In the genomic region with DNA sequence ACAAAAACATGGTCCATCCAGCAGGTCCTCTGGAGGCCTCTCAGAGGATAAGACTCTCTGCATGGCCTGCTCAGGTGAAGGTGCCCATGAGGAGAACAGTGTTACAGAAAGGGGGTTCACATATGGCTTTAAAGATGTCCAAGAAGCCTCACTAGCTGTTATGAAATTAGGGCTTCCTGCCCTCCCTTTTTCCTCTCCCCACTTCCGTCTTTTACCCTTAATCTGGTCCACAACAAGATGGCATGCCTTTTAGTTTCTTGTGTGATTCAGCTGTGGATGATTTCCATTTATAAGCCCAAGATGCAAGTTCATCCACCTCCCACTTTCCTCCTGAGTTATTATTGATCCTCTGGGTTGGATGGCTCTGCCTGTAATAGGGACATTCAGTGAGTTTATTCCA, we compare ENCODE assay signal across 26 cellular contexts. TPM values are rescaled to one million over a fixed set of nuclear protein-coding genes. Genes with fewer than 3 reads are reported as not detected.
DNase-seq lines count a peak whose midpoint lies in the region; ATAC-seq, FAIRE-seq and TF ChIP-seq lines count a peak whose summit lies in the region.
"Had no signal": no experiment of that assay in that cellular context is flagged by ENCODE, and none has a peak within 500 bp of the region (broad histone marks: within the 10 kb centered on the region; RNA-seq: fewer than 3 reads in every experiment).

No MANE protein-coding gene starts in this region.

- SMC1A ChIA-PET in GM12878 (lab: Charles Lee; ENCODE audit: uncharacterized antibody, unreplicated experiment): interaction anchor here (0.8 to 1.7 kb wide), 5 partner anchors 22 to 68 kb away, joined by 3 to 6 read pairs (median 4); no protein-coding TSS in a partner anchor

- no peak for TF ChIP-seq CTCF in left ventricle myocardium inferior (IDR thresholded peaks at IDR 0.05; ENCODE audit: borderline replicate concordance)
- TF ChIP-seq CTCF in heart left ventricle (IDR thresholded peaks at IDR 0.05): no peak
- TF ChIP-seq CTCF in GM12878 (IDR thresholded peaks at IDR 0.05 in 2 of 3, conservative IDR thresholded peaks at IDR 0.05 in 1 of 3; ENCODE audit: control insufficient read depth in 2 of 3, extremely low read depth in 1 of 3, insufficient read depth in 1 of 3, low read depth in 3 of 3, low read length in 3 of 3): no peak
- no peak for TF ChIP-seq CTCF in CD4-positive, alpha-beta T cell (IDR thresholded peaks at IDR 0.05)

- no peak for TF ChIP-seq EP300 in GM12878 (IDR thresholded peaks at IDR 0.05; ENCODE audit: borderline replicate concordance in 1 of 2, control insufficient read depth in 1 of 2, low read depth in 2 of 2, low read length in 2 of 2)

- in situ Hi-C loops in GM12878 (cut with MboI): no loop called here

- H2AFZ ChIP-seq in GM12878 (ENCODE audit: control insufficient read depth, low read depth, low read length): peak overlapping the region; percentile 51

- no peak for TF ChIP-seq RAD21 in GM12878 (IDR thresholded peaks at IDR 0.05; ENCODE audit: insufficient read depth, low read depth, low read length)

- peaks cover 22% of the 10 kb centered on the region for H3K36me3 Mint-ChIP-seq in CD4-positive, alpha-beta T cell (ENCODE audit: low read depth)

- H3K4me3 ChIP-seq in left ventricle myocardium inferior (no peak overlapping the region), heart left ventricle (no peak overlapping the region), GM12878 (peak overlapping the region; percentile 64)
- H3K4me3 ChIP-seq: HAP-1, prostate gland, smooth muscle cell had no signal

- no peak for DNase-seq in left ventricle myocardium inferior
- DNase-seq in heart left ventricle: no peak
- peak; percentile 62 for DNase-seq in MV-4-11 (lab: John Stamatoyannopoulos, UW)
- no peak for DNase-seq in GM12878 (ENCODE audit: low read depth, low spot score)
- DNase-seq in CD4-positive, alpha-beta T cell: no peak
- DNase-seq in NCI-H1930 (lab: John Stamatoyannopoulos, UW): no peak
- no peak for DNase-seq in SK-N-DZ (ENCODE audit: low spot score)
- no peak for DNase-seq in stimulated activated CD4-positive, alpha-beta T cell treated with anti-CD3 and anti-CD28 coated beads, Interleukin-4, amount 100 ng/mL, for 24 hours
- DNase-seq: activated CD8-positive, alpha-beta T cell treated with anti-CD3 and anti-CD28 coated beads for 36 hours; activated T-cell treated with anti-CD3 and anti-CD28 coated beads, Interleukin-2, amount 50 U/mL, for 24 hours; CD4-positive, alpha-beta memory T cell; DMS79 treated with DMSO at 0.1 percent for 48 hours; mesenchymal stem cell; nephron progenitor cell; RPMI8226; stimulated activated CD8-positive, alpha-beta memory T cell treated with anti-CD3 and anti-CD28 coated beads, Interleukin-4, amount 100 ng/mL, for 48 hours; T-cell had no signal

- CTCF ChIA-PET in GM12878 (lab: Yijun Ruan, JAX): interaction anchor here (1.2 kb wide), 1 partner anchor 148 kb away, joined by 3 read pairs; no protein-coding TSS in a partner anchor
- CTCF ChIA-PET in CD4-positive, alpha-beta T cell (lab: Charles Lee): no interaction called here

- H3K9me3 ChIP-seq in left ventricle myocardium inferior (replicated peaks) (no peaks in the 10 kb centered on the region), heart left ventricle (no peaks in the 10 kb centered on the region), GM12878 (replicated peaks; ENCODE audit: control insufficient read depth, insufficient read depth, low read length) (no peaks in the 10 kb centered on the region)
- no peaks in the 10 kb centered on the region for H3K9me3 ChIP-seq in CD4-positive, alpha-beta T cell (ENCODE audit: control insufficient read depth, low read length)
- H3K9me3 ChIP-seq: HAP-1, prostate gland, thoracic aorta had no signal

- BruUV-seq in GM12878 (replicated peaks; lab: Mats Ljungman, UMichigan): no TSS peak

- no peak for TF ChIP-seq POLR2A in heart left ventricle (IDR thresholded peaks at IDR 0.05)
- TF ChIP-seq POLR2A in GM12878 (IDR thresholded peaks at IDR 0.05; ENCODE audit: low read depth, low read length): no peak

- H3K4me2 ChIP-seq in GM12878 (ENCODE audit: control insufficient read depth, insufficient read depth): peak overlapping the region; percentile 89
- H3K4me2 ChIP-seq: KMS-11, smooth muscle cell had no signal

- ATAC-seq in heart left ventricle: no peak
- ATAC-seq in GM12878: peak; percentile 3; the same call in 2 of the 3 replicates
- no peak for ATAC-seq in CD4-positive, alpha-beta T cell (ENCODE audit: poor library complexity)
- ATAC-seq: activated CD8-positive, alpha-beta T cell treated with anti-CD3 and anti-CD28 coated beads for 36 hours; T-cell had no signal

- H3K36me3 ChIP-seq in left ventricle myocardium inferior: no peaks in the 10 kb centered on the region
- no peaks in the 10 kb centered on the region for H3K36me3 ChIP-seq in heart left ventricle
- no peaks in the 10 kb centered on the region for H3K36me3 ChIP-seq in GM12878 (ENCODE audit: control insufficient read depth in 2 of 2, insufficient read depth in 2 of 2, low read length in 1 of 2)
- H3K36me3 ChIP-seq: HAP-1, prostate gland, thoracic aorta had no signal

- peaks cover 76% of the 10 kb centered on the region for H3K79me2 ChIP-seq in GM12878 (ENCODE audit: control insufficient read depth, insufficient read depth, low read length)

- WGBS in heart left ventricle, 4 donors: 48 to 74% (median 65%) methylated on average over 1 of the region's 1 CpG
- 23% methylated on average over 1 of the region's 1 CpG for WGBS in GM12878 (ENCODE audit: insufficient coverage, insufficient replicate concordance, low lambda C conversion rate, missing lambda C conversion rate)

- no peaks in the 10 kb centered on the region for H3K27me3 ChIP-seq in left ventricle myocardium inferior (ENCODE audit: low read depth)
- H3K27me3 ChIP-seq in heart left ventricle: no peaks in the 10 kb centered on the region
- no peaks in the 10 kb centered on the region for H3K27me3 ChIP-seq in GM12878 (replicated peaks in 1 of 2; ENCODE audit: control insufficient read depth in 2 of 2, insufficient read depth in 2 of 2, low read length in 1 of 2)
- no peaks in the 10 kb centered on the region for H3K27me3 ChIP-seq in CD4-positive, alpha-beta T cell (ENCODE audit: control insufficient read depth, insufficient read depth, low read length)

- intact Hi-C loops in left ventricle myocardium inferior (cut with micrococcal nuclease): no loop called here
- intact Hi-C loops in heart left ventricle (cut with DNase I): no loop called here
- intact Hi-C loops in GM12878 (cut with micrococcal nuclease; ENCODE audit: unreplicated experiment): loop anchor here (10.0 kb wide), 2 partner anchors 190 to 560 kb away; a partner anchor contains a TSS
- intact Hi-C loops in CD4-positive, alpha-beta T cell (cut with DNase I, micrococcal nuclease): no loop called here

- RAD21 ChIA-PET in GM12878 (lab: Charles Lee; ENCODE audit: unreplicated experiment): interaction anchor here (0.9 to 1.1 kb wide), 2 partner anchors 25 to 159 kb away, joined by 3 read pairs; a partner anchor contains a TSS

- no peak for FAIRE-seq in GM12878 (lab: Jason Lieb, UNC)
- FAIRE-seq: colon, endometrium, keratinocyte had no signal

- peaks cover 31% of the 10 kb centered on the region for H3K4me1 Mint-ChIP-seq in CD4-positive, alpha-beta T cell (ENCODE audit: low read depth)

- POLR2A ChIA-PET in GM12878 (lab: Charles Lee): interaction anchor here (0.9 to 1.7 kb wide), 2 partner anchors 10 to 15 kb away, joined by 3 to 9 read pairs; no protein-coding TSS in a partner anchor
- POLR2A ChIA-PET in CD4-positive, alpha-beta T cell (lab: Charles Lee): no interaction called here

- H4K20me1 ChIP-seq in GM12878 (ENCODE audit: control insufficient read depth, insufficient read depth): no peaks in the 10 kb centered on the region

- H3K27me3 Mint-ChIP-seq in CD4-positive, alpha-beta T cell: no peaks in the 10 kb centered on the region
- H3K27me3 Mint-ChIP-seq: activated CD8-positive, alpha-beta T cell treated with anti-CD3 and anti-CD28 coated beads for 36 hours; activated naive CD4-positive, alpha-beta T cell treated with anti-CD3 and anti-CD28 coated beads, Interleukin-2, amount 50 U/mL, for 24 hours; activated T-cell treated with anti-CD3 and anti-CD28 coated beads, Interleukin-2, amount 50 U/mL, for 24 hours; T-cell had no signal

- H3K27ac ChIP-seq in left ventricle myocardium inferior (replicated peaks) (peak overlapping the region; percentile 1), heart left ventricle (peak overlapping the region in 1 of 12 donors; percentile 58), GM12878 (ENCODE audit: control insufficient read depth, insufficient read depth) (peak overlapping the region; percentile 72)
- no peak overlapping the region for H3K27ac ChIP-seq in CD4-positive, alpha-beta T cell (ENCODE audit: low read depth, low read length)
- H3K27ac ChIP-seq: KMS-11, prostate gland had no signal

- H3K27ac Mint-ChIP-seq in CD4-positive, alpha-beta T cell: no peak overlapping the region
- H3K27ac Mint-ChIP-seq: activated CD8-positive, alpha-beta T cell treated with anti-CD3 and anti-CD28 coated beads for 36 hours; activated naive CD4-positive, alpha-beta T cell treated with anti-CD3 and anti-CD28 coated beads, Interleukin-2, amount 50 U/mL, for 24 hours; activated T-cell treated with anti-CD3 and anti-CD28 coated beads, Interleukin-2, amount 50 U/mL, for 24 hours; CD4-positive, alpha-beta memory T cell; nephron progenitor cell; T-cell had no signal

- peak overlapping the region; percentile 60 for H3K9ac ChIP-seq in GM12878 (ENCODE audit: control insufficient read depth, insufficient read depth, low read length)
- H3K9ac ChIP-seq: KMS-11 had no signal

- H3K4me1 ChIP-seq in left ventricle myocardium inferior: peaks cover 40% of the 10 kb centered on the region
- peaks cover 0 to 55% (median 2%) of the 10 kb centered on the region in 12 donors for H3K4me1 ChIP-seq in heart left ventricle
- H3K4me1 ChIP-seq in GM12878 (ENCODE audit: control insufficient read depth, insufficient read depth, low read length): peaks cover 25% of the 10 kb centered on the region
- H3K4me1 ChIP-seq: prostate gland had no signal

- no peak overlapping the region for H3K4me3 Mint-ChIP-seq in CD4-positive, alpha-beta T cell
- H3K4me3 Mint-ChIP-seq: activated CD8-positive, alpha-beta T cell treated with anti-CD3 and anti-CD28 coated beads for 36 hours; activated naive CD4-positive, alpha-beta T cell treated with anti-CD3 and anti-CD28 coated beads, Interleukin-2, amount 50 U/mL, for 24 hours; activated T-cell treated with anti-CD3 and anti-CD28 coated beads, Interleukin-2, amount 50 U/mL, for 24 hours; nephron progenitor cell had no signal

- H3K9me3 Mint-ChIP-seq in CD4-positive, alpha-beta T cell: no peaks in the 10 kb centered on the region
- H3K9me3 Mint-ChIP-seq: activated CD8-positive, alpha-beta T cell treated with anti-CD3 and anti-CD28 coated beads for 36 hours; activated naive CD4-positive, alpha-beta T cell treated with anti-CD3 and anti-CD28 coated beads, Interleukin-2, amount 50 U/mL, for 24 hours; activated T-cell treated with anti-CD3 and anti-CD28 coated beads, Interleukin-2, amount 50 U/mL, for 24 hours; nephron progenitor cell had no signal

RNA-seq across cellular contexts. Expression of a gene that starts 14.0 kb away (rescaled TPM):
- total RNA-seq in left ventricle myocardium inferior: 49.0 TPM
- 10 to 100 TPM; 29.2 to 68.8 (median 43.1) TPM for total RNA-seq in heart left ventricle
- 10 to 100 TPM; 15.1 to 16.3 TPM for polyA plus RNA-seq in heart left ventricle
- total RNA-seq in GM12878 (2013; cell fraction: nucleolus; rRNA removed): 117 and 120 TPM in 2 replicates
- total RNA-seq in GM12878 (2014; rRNA removed): 16.0 and 17.9 TPM in 2 replicates
- 21.6 and 23.2 TPM in 2 replicates for total RNA-seq in GM12878 (2014; rRNA removed; fragmentation: Illumina TruSeq; extraction: Trizol)
- 12.0 and 15.3 TPM in 2 replicates for total RNA-seq in GM12878 (2021)
- 4.8 TPM for polyA plus RNA-seq in GM12878 (2011; ENCODE audit: low read depth)
- polyA plus RNA-seq in GM12878 (2011; rRNA removed): 5.0 and 6.8 TPM in 2 replicates
- 2.6 and 2.8 TPM in 2 replicates for polyA plus RNA-seq in GM12878 (2011; cell fraction: cytosol; rRNA removed)
- 3.7 and 3.8 TPM in 2 replicates for polyA plus RNA-seq in GM12878 (2011; cell fraction: nucleus; rRNA removed)
- polyA plus RNA-seq in GM12878 (2012): 6.0 and 6.5 TPM in 2 replicates
- polyA plus RNA-seq in GM12878 (2014; fragmentation: Illumina TruSeq; extraction: Trizol): 14.6 and 18.9 TPM in 2 replicates
- polyA plus RNA-seq in GM12878 (2014; fragmentation: Nextera tagmentation; extraction: Ambion mirVana): 1 to 10 TPM; 5.8 to 7.2 TPM
- polyA plus RNA-seq in GM12878 (2014; rRNA removed): 10.4 and 11.0 TPM in 2 replicates
- polyA plus RNA-seq in GM12878 (2016; fragmentation: Nextera tagmentation; extraction: Ambion mirVana): 10 to 100 TPM; 11.0 to 12.7 TPM
- 10.1 and 10.5 TPM in 2 replicates for polyA minus RNA-seq in GM12878 (2011; rRNA and poly(A)+ RNA removed)
- polyA minus RNA-seq in GM12878 (2011; cell fraction: cytosol; rRNA and poly(A)+ RNA removed): 0.62 and 1.3 TPM in 2 replicates
- polyA minus RNA-seq in GM12878 (2011; cell fraction: nucleus; rRNA and poly(A)+ RNA removed): 5.6 and 10.5 TPM in 2 replicates
- total RNA-seq in CD4-positive, alpha-beta T cell: 1 to 10 TPM; 1.5 to 1.8 TPM
- polyA plus RNA-seq in SK-N-DZ (2014; cell fraction: cytosol; rRNA removed): 0.25 and 0.90 TPM in 2 replicates
- polyA plus RNA-seq in SK-N-DZ (2014; cell fraction: nucleus; rRNA removed): 0.15 and 0.50 TPM in 2 replicates

Comparison
In these comparisons a context has a peak if more than half of its experiments do, and no peak if none do; other contexts are left out.
1. RNA of a gene that starts 14.0 kb away (total RNA-seq): 49.0 TPM in left ventricle myocardium inferior (single experiment), 29.2 to 68.8 TPM in heart left ventricle and 12.0 to 120 TPM in GM12878; 1.5 to 1.8 TPM in CD4-positive, alpha-beta T cell; every median in the first group is over 4 times any median in the second.